ENCODE assay signal across 10 cellular contexts in the genomic region with DNA sequence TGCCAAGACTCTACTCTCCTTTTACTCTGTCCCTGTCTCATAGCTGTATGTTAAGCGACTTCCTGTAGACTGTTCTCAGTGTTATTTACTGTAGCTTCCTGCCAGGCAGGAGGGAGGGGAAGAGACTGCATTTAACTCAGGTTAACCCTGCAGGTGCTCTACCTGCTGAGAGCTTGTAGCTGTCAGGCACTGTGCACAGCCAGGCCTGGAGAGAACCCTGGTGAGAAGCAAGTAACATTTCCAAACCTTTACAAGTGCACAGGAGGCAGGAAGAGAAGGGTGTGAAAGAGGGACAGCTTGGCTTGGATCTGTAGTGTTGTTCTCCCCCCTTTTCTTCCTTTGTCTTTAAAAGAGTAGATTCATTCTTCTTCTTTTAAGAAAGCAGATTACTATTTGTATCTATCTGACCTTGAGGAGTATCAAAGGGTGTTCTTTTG.
DNase-seq lines count a peak whose midpoint lies in the region; ATAC-seq and TF ChIP-seq lines count a peak whose summit lies in the region.
"Had no signal": no experiment of that assay in that cellular context is flagged by ENCODE, and none has a peak within 500 bp of the region (broad histone marks: within the 10 kb centered on the region; RNA-seq: fewer than 3 reads in every experiment).

No MANE protein-coding gene starts in this region.

- DNase-seq in H9 (peak; percentile 85), NCI-H2196 treated with DMSO at 0.1 percent for 48 hours (lab: John Stamatoyannopoulos, UW; ENCODE audit: unreplicated experiment) (peak; percentile 14), heart left ventricle (no peak), foreskin fibroblast (no peak), Karpas-422 (no peak), GM13976 (ENCODE audit: low spot score) (no peak)
- no peak for DNase-seq in activated T-helper 2 cell treated with anti-CD3 and anti-CD28 coated beads, Interferon-gamma antibody, Interleukin-2, Interleukin-4, amounts not matched to agents 10 μg/mL and 5 μg/mL and 100 μg/mL, durations not matched to agents 14 hours and 24 hours and 36 hours (ENCODE audit: low spot score)

- H4K5ac ChIP-seq in H9 (ENCODE audit: insufficient read length, low read depth, low read length), result no peak overlapping the region

- H4K8ac ChIP-seq in H9 (replicated peaks; ENCODE audit: insufficient read length, low read depth, low read length), result no peak overlapping the region

- no CpG with 5 or more reads among the region's 1 CpG for WGBS in H9 (ENCODE audit: extremely low coverage, insufficient read length, low lambda C conversion rate)
- WGBS in heart left ventricle, 4 donors, result 5 to 26% (median 25%) methylated on average over 1 of the region's 1 CpG

- H3K9ac ChIP-seq in H9 (ENCODE audit: extremely low read depth, insufficient read length, low read length) (no peak overlapping the region), Karpas-422 (ENCODE audit: low read length) (no peak overlapping the region)

- H2BK120ac ChIP-seq in H9 (ENCODE audit: low read depth, low read length, poor library complexity, severe bottlenecking), result no peak overlapping the region

- no peak overlapping the region for H3K14ac ChIP-seq in H9 (ENCODE audit: insufficient read depth, low read length)

- no peak overlapping the region for H2BK15ac ChIP-seq in H9 (ENCODE audit: low read depth, low read length)

- H3K4me1 ChIP-seq in H9 (ENCODE audit: insufficient read depth, low read length), result peaks cover 13% of the 10 kb centered on the region; the same call in 1 of the 2 replicates
- H3K4me1 ChIP-seq in heart left ventricle, result peaks cover 0 to 32% (median 11%) of the 10 kb centered on the region in 12 donors
- no peaks in the 10 kb centered on the region for H3K4me1 ChIP-seq in Karpas-422 (ENCODE audit: low read length)

- no peak overlapping the region for H3K4me2 ChIP-seq in H9 (ENCODE audit: insufficient read depth, insufficient read length, low read length)
- H3K4me2 ChIP-seq in Karpas-422 (ENCODE audit: low read depth, low read length, poor library complexity, severe bottlenecking), result no peak overlapping the region

- H2AFZ ChIP-seq in H9 (ENCODE audit: low read length), result no peak overlapping the region
- H2AFZ ChIP-seq in Karpas-422 (ENCODE audit: low read length), result no peak overlapping the region

- intact Hi-C loops in heart left ventricle (cut with DNase I), result loop anchor here in 5 of 10 donors (5.0 to 10.0 kb wide), 3 partner anchors 41 to 108 kb away; no protein-coding TSS in a partner anchor
- intact Hi-C loops in activated T-helper 2 cell treated with anti-CD3 and anti-CD28 coated beads, Interferon-gamma antibody, Interleukin-2, Interleukin-4, amounts not matched to agents 10 μg/mL and 5 μg/mL and 100 μg/mL, durations not matched to agents 14 hours and 24 hours and 36 hours (cut with micrococcal nuclease), result loop anchor here (5.0 kb wide), 1 partner anchor 106 kb away; no protein-coding TSS in a partner anchor

- peaks cover 0 to 7% (median 7%) of the 10 kb centered on the region in 3 experiments; a peak in 3 of 7 replicates for H3K36me3 Mint-ChIP-seq in H9 (ENCODE audit: insufficient read depth in 1 of 3, low read depth in 3 of 3)
- H3K36me3 Mint-ChIP-seq in activated T-helper 2 cell treated with anti-CD3 and anti-CD28 coated beads, Interferon-gamma antibody, Interleukin-2, Interleukin-4, amounts not matched to agents 10 μg/mL and 5 μg/mL and 100 μg/mL, durations not matched to agents 14 hours and 24 hours and 36 hours (ENCODE audit: low read depth), result peaks cover 13% of the 10 kb centered on the region

- in situ Hi-C loops in GM13976 (cut with MboI; ENCODE audit: low sequenced_read_pairs, unreplicated experiment), result no loop called here

- H3K9me2 ChIP-seq in Karpas-422 (replicated peaks; ENCODE audit: insufficient read depth, low read length), result no peaks in the 10 kb centered on the region

- H3K27ac Mint-ChIP-seq in H9, result peak overlapping the region; percentile 87 to 91 (median 87)
- H3K27ac Mint-ChIP-seq in activated T-helper 2 cell treated with anti-CD3 and anti-CD28 coated beads, Interferon-gamma antibody, Interleukin-2, Interleukin-4, amounts not matched to agents 10 μg/mL and 5 μg/mL and 100 μg/mL, durations not matched to agents 14 hours and 24 hours and 36 hours, result no peak overlapping the region

- H2AK5ac ChIP-seq in H9 (ENCODE audit: insufficient read length, low read length), result no peak overlapping the region

- no peak overlapping the region for H2BK12ac ChIP-seq in H9 (ENCODE audit: insufficient read length, low read depth, low read length)

- no peaks in the 10 kb centered on the region for H3K9me3 ChIP-seq in H9 (ENCODE audit: control insufficient read depth, low read depth, low read length)
- no peaks in the 10 kb centered on the region for H3K9me3 ChIP-seq in heart left ventricle
- H3K9me3 ChIP-seq in Karpas-422 (ENCODE audit: low read length), result no peaks in the 10 kb centered on the region

- no peak overlapping the region for H3T11ph ChIP-seq in H9 (ENCODE audit: low read length)

- H3K36me3 ChIP-seq in heart left ventricle (peaks cover 0 to 18% (median 0%) of the 10 kb centered on the region in 9 donors), Karpas-422 (ENCODE audit: insufficient read depth, low read length) (no peaks in the 10 kb centered on the region)

- peaks cover 6% of the 10 kb centered on the region for H3K27me3 Mint-ChIP-seq in H9 (ENCODE audit: low read depth)
- no peaks in the 10 kb centered on the region for H3K27me3 Mint-ChIP-seq in activated T-helper 2 cell treated with anti-CD3 and anti-CD28 coated beads, Interferon-gamma antibody, Interleukin-2, Interleukin-4, amounts not matched to agents 10 μg/mL and 5 μg/mL and 100 μg/mL, durations not matched to agents 14 hours and 24 hours and 36 hours (ENCODE audit: low read depth)

- H3K27me3 ChIP-seq in H9 (ENCODE audit: insufficient read depth, low read length) (no peaks in the 10 kb centered on the region), heart left ventricle (no peaks in the 10 kb centered on the region), Karpas-422 (ENCODE audit: low read length) (no peaks in the 10 kb centered on the region)

- no peak overlapping the region for H3K56ac ChIP-seq in H9 (ENCODE audit: insufficient read length, low read depth, low read length)

- TF ChIP-seq CTCF in H9 (conservative IDR thresholded peaks at IDR 0.05) (no peak), heart left ventricle (IDR thresholded peaks at IDR 0.05) (no peak), foreskin fibroblast (IDR thresholded peaks at IDR 0.05; ENCODE audit: low read depth, low read length) (no peak), GM13976 (IDR thresholded peaks at IDR 0.05; ENCODE audit: borderline replicate concordance, control extremely low read depth, extremely low read depth, insufficient read depth, missing control alignments) (no peak)

- peak; percentile 84 for ATAC-seq in GM18502 (IDR thresholded peaks at IDR 0.05; ENCODE audit: poor library complexity, unreplicated experiment)
- peak; percentile 17 to 38 (median 26) for ATAC-seq in heart left ventricle
- ATAC-seq: HCT116 had no signal

- no peaks in the 10 kb centered on the region for H4K20me1 ChIP-seq in H9 (ENCODE audit: control insufficient read depth, insufficient read depth, insufficient read length)
- H4K20me1 ChIP-seq in Karpas-422 (ENCODE audit: insufficient read depth, low read depth, low read length), result no peaks in the 10 kb centered on the region

- no peak overlapping the region for H2BK5ac ChIP-seq in H9 (ENCODE audit: insufficient read length, low read length)

- no peaks in the 10 kb centered on the region for H3K9me3 Mint-ChIP-seq in H9
- no peaks in the 10 kb centered on the region for H3K9me3 Mint-ChIP-seq in activated T-helper 2 cell treated with anti-CD3 and anti-CD28 coated beads, Interferon-gamma antibody, Interleukin-2, Interleukin-4, amounts not matched to agents 10 μg/mL and 5 μg/mL and 100 μg/mL, durations not matched to agents 14 hours and 24 hours and 36 hours

- TF ChIP-seq POLR2A in heart left ventricle (IDR thresholded peaks at IDR 0.05), result no peak

- H3K23ac ChIP-seq in H9 (ENCODE audit: insufficient read length, low read depth, low read length), result no peak overlapping the region

- H4K91ac ChIP-seq in H9 (ENCODE audit: insufficient read length, low read depth, low read length), result no peak overlapping the region

- peaks cover 59% of the 10 kb centered on the region in 2 experiments for H3K4me1 Mint-ChIP-seq in H9
- H3K4me1 Mint-ChIP-seq in activated T-helper 2 cell treated with anti-CD3 and anti-CD28 coated beads, Interferon-gamma antibody, Interleukin-2, Interleukin-4, amounts not matched to agents 10 μg/mL and 5 μg/mL and 100 μg/mL, durations not matched to agents 14 hours and 24 hours and 36 hours (ENCODE audit: low read depth), result peaks cover 46% of the 10 kb centered on the region

- H3K4me3 Mint-ChIP-seq in H9, result peak overlapping the region in 1 of 2 experiments; percentile 45; a peak in 2 of 5 replicates
- no peak overlapping the region for H3K4me3 Mint-ChIP-seq in activated T-helper 2 cell treated with anti-CD3 and anti-CD28 coated beads, Interferon-gamma antibody, Interleukin-2, Interleukin-4, amounts not matched to agents 10 μg/mL and 5 μg/mL and 100 μg/mL, durations not matched to agents 14 hours and 24 hours and 36 hours (ENCODE audit: low read depth)

- peak overlapping the region in 2 of 12 donors; percentile 11 to 59 for H3K4me3 ChIP-seq in heart left ventricle
- no peak overlapping the region for H3K4me3 ChIP-seq in foreskin fibroblast (ENCODE audit: low read depth in 1 of 2, low read length in 2 of 2)
- H3K4me3 ChIP-seq in Karpas-422 (ENCODE audit: low read length), result no peak overlapping the region
- H3K4me3 ChIP-seq: skin epidermis had no signal

- no peaks in the 10 kb centered on the region for H3K23me2 ChIP-seq in H9 (ENCODE audit: insufficient read length, low read depth, low read length, poor library complexity, severe bottlenecking)

- no peak overlapping the region for H2BK20ac ChIP-seq in H9 (ENCODE audit: low read depth, low read length, poor library complexity, severe bottlenecking)

- no peaks in the 10 kb centered on the region for H3K79me2 ChIP-seq in H9 (ENCODE audit: insufficient read depth, low read length)
- no peaks in the 10 kb centered on the region for H3K79me2 ChIP-seq in Karpas-422 (ENCODE audit: low read length)

- H3K18ac ChIP-seq in H9 (ENCODE audit: insufficient read length, low read depth, low read length), result no peak overlapping the region

- H3K79me1 ChIP-seq in H9 (ENCODE audit: insufficient read depth, low read depth, low read length, poor library complexity, severe bottlenecking), result no peaks in the 10 kb centered on the region

- H3K27ac ChIP-seq in H9 (ENCODE audit: insufficient read length, low read depth, low read length), result peak overlapping the region; percentile 5
- peak overlapping the region; percentile 49 to 96 (median 83) for H3K27ac ChIP-seq in heart left ventricle
- no peak overlapping the region for H3K27ac ChIP-seq in Karpas-422 (ENCODE audit: low read length)
- H3K27ac ChIP-seq: skin epidermis had no signal

- H3K4ac ChIP-seq in H9 (ENCODE audit: low read depth, low read length), result no peak overlapping the region

Comparison
In these comparisons a context has a peak if more than half of its experiments do, and no peak if none do; other contexts are left out.
1. DNase-seq: peak in H9 (single experiment) and NCI-H2196 treated with DMSO at 0.1 percent for 48 hours (single experiment); none in heart left ventricle (0 of 5), foreskin fibroblast (0 of 2), Karpas-422 (single experiment), activated T-helper 2 cell treated with anti-CD3 and anti-CD28 coated beads, Interferon-gamma antibody, Interleukin-2, Interleukin-4, amounts not matched to agents 10 μg/mL and 5 μg/mL and 100 μg/mL, durations not matched to agents 14 hours and 24 hours and 36 hours (single experiment) and GM13976 (single experiment).